Comparison of ENCODE assay signal across 9 cellular contexts in the genomic region with DNA sequence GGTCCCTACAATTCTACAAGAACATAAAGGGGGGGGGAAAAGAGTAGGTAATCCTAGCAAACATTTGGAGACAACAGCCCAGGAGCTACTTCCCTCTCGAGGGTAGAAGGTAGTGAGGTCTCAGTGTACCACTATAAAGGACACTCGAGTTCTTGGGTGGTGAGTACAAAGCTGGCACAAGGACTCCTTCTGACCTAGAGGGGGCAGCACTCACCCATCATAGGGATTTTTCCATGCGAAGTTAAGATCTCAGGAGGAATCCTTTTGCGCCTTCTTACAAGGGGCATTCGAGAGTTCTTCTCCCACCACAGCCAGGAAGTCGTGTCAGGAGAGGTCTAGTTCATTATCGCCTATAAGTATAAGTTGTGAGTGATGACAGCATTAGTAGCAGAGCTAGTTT.
DNase-seq lines count a peak whose midpoint lies in the region; ATAC-seq, FAIRE-seq and TF ChIP-seq lines count a peak whose summit lies in the region.
"Had no signal": no experiment of that assay in that cellular context is flagged by ENCODE, and none has a peak within 500 bp of the region (broad histone marks: within the 10 kb centered on the region; RNA-seq: fewer than 3 reads in every experiment).

No MANE protein-coding gene starts in this region.

- H3K4me3 Mint-ChIP-seq in Calu3 (ENCODE audit: low read depth, unreplicated experiment) (no peak overlapping the region), astrocyte (ENCODE audit: unreplicated experiment) (no peak overlapping the region)

- 42% methylated on average over 6 of the region's 7 CpGs for WGBS in right lobe of liver (ENCODE audit: insufficient coverage, low coverage, low lambda C conversion rate, missing lambda C conversion rate)

- ATAC-seq in right lobe of liver (peak in 1 of 4 donors; percentile 61), HG02885 (IDR thresholded peaks at IDR 0.05; ENCODE audit: poor library complexity, unreplicated experiment) (no peak), GM18861 (IDR thresholded peaks at IDR 0.05; ENCODE audit: unreplicated experiment) (no peak)

- H3K4me1 Mint-ChIP-seq in Calu3 (ENCODE audit: low read depth, unreplicated experiment) (no peaks in the 10 kb centered on the region), astrocyte (ENCODE audit: low read depth, unreplicated experiment) (peaks cover 5% of the 10 kb centered on the region)

- H3K27ac ChIP-seq in astrocyte (ENCODE audit: low read depth, low read length) (no peak overlapping the region), right lobe of liver (no peak overlapping the region), Peyer's patch (no peak overlapping the region)
- H3K27ac ChIP-seq: epithelial cell of prostate had no signal

- no peak overlapping the region for H3K27ac Mint-ChIP-seq in Calu3 (ENCODE audit: unreplicated experiment)
- no peak overlapping the region for H3K27ac Mint-ChIP-seq in astrocyte (ENCODE audit: unreplicated experiment)

- H3K36me3 Mint-ChIP-seq in Calu3 (ENCODE audit: insufficient read depth, unreplicated experiment): no peaks in the 10 kb centered on the region
- no peaks in the 10 kb centered on the region for H3K36me3 Mint-ChIP-seq in astrocyte (ENCODE audit: low read depth, unreplicated experiment)

- H3K27me3 ChIP-seq in astrocyte (ENCODE audit: insufficient read depth, low read length) (no peaks in the 10 kb centered on the region), right lobe of liver (no peaks in the 10 kb centered on the region), Peyer's patch (no peaks in the 10 kb centered on the region)

- H3K9me3 Mint-ChIP-seq in Calu3 (ENCODE audit: low read depth, unreplicated experiment) (no peaks in the 10 kb centered on the region), astrocyte (ENCODE audit: unreplicated experiment) (peaks cover 6% of the 10 kb centered on the region)

- H3K79me2 ChIP-seq in astrocyte (ENCODE audit: insufficient read depth, low read length): no peaks in the 10 kb centered on the region

- FAIRE-seq in astrocyte (lab: Jason Lieb, UNC): no peak

- H3K9ac ChIP-seq in astrocyte (ENCODE audit: low read length): no peak overlapping the region

- H3K27me3 Mint-ChIP-seq in Calu3 (ENCODE audit: unreplicated experiment) (peaks cover 49% of the 10 kb centered on the region), astrocyte (ENCODE audit: low read depth, unreplicated experiment) (peaks cover 34% of the 10 kb centered on the region)

- DNase-seq in Calu3 (peak; percentile 24), astrocyte (ENCODE audit: low read depth) (peak; percentile 9), right lobe of liver (no peak), T-helper 1 cell (no peak), Peyer's patch (no peak)
- peak; percentile 15 for DNase-seq in Jurkat, Clone E6-1 (ENCODE audit: low read depth, low spot score)

- CTCF ChIA-PET in Calu3 (lab: Charles Lee): interaction anchor here (2.5 kb wide), 1 partner anchor 9 kb away, joined by 7 read pairs; no protein-coding TSS in a partner anchor

- H3K4me3 ChIP-seq in Jurkat, Clone E6-1 (ENCODE audit: low read length): no peak overlapping the region
- H3K4me3 ChIP-seq in astrocyte (ENCODE audit: insufficient read depth, low read depth, low read length): no peak overlapping the region
- H3K4me3 ChIP-seq in right lobe of liver: no peak overlapping the region
- no peak overlapping the region for H3K4me3 ChIP-seq in Peyer's patch

- BruUV-seq in Calu3 (replicated peaks; lab: Mats Ljungman, UMichigan): no TSS peak

- TF ChIP-seq POLR2A in right lobe of liver (IDR thresholded peaks at IDR 0.05) (no peak), Peyer's patch (IDR thresholded peaks at IDR 0.05) (no peak)

- intact Hi-C loops in Calu3 (cut with micrococcal nuclease; ENCODE audit: unreplicated experiment) (loop anchor here (1.0 to 2.0 kb wide), 2 partner anchors 310 to 342 kb away; no protein-coding TSS in a partner anchor), right lobe of liver (cut with DNase I) (no loop called here)

- H2AFZ ChIP-seq in astrocyte (ENCODE audit: low read depth, low read length): no peak overlapping the region

- H4K20me1 ChIP-seq in astrocyte (ENCODE audit: insufficient read depth, low read length): no peaks in the 10 kb centered on the region

- no peak overlapping the region for H3K4me2 ChIP-seq in astrocyte (ENCODE audit: low read length)

- no peaks in the 10 kb centered on the region for H3K4me1 ChIP-seq in astrocyte (ENCODE audit: insufficient read depth, low read length)
- H3K4me1 ChIP-seq in right lobe of liver: no peaks in the 10 kb centered on the region
- no peaks in the 10 kb centered on the region for H3K4me1 ChIP-seq in Peyer's patch

- H3K36me3 ChIP-seq in astrocyte (ENCODE audit: insufficient read depth, low read length): no peaks in the 10 kb centered on the region
- no peaks in the 10 kb centered on the region for H3K36me3 ChIP-seq in right lobe of liver
- H3K36me3 ChIP-seq in Peyer's patch: no peaks in the 10 kb centered on the region

- H3K9me3 ChIP-seq in astrocyte (ENCODE audit: insufficient read depth, low read depth, low read length) (peaks cover 3% of the 10 kb centered on the region), right lobe of liver (no peaks in the 10 kb centered on the region), Peyer's patch (no peaks in the 10 kb centered on the region)

- no peak for TF ChIP-seq CTCF in Calu3 (IDR thresholded peaks at IDR 0.05; ENCODE audit: unreplicated experiment)
- peak; percentile 30 for TF ChIP-seq CTCF in astrocyte (IDR thresholded peaks at IDR 0.05; ENCODE audit: insufficient read depth, low read depth, low read length)
- peak in 3 of 4 donors; percentile 20 to 56 (median 32) for TF ChIP-seq CTCF in right lobe of liver (IDR thresholded peaks at IDR 0.05)
- TF ChIP-seq CTCF in Peyer's patch (IDR thresholded peaks at IDR 0.05): peak in 3 of 6 experiments; percentile 12 to 39 (median 23)

Comparison
In these comparisons a context has a peak if more than half of its experiments do, and no peak if none do; other contexts are left out.
1. DNase-seq: peak in Calu3 (single experiment), Jurkat, Clone E6-1 (single experiment) and astrocyte (single experiment); none in right lobe of liver (0 of 3), T-helper 1 cell (0 of 5) and Peyer's patch (0 of 3).